In the genomic region with DNA sequence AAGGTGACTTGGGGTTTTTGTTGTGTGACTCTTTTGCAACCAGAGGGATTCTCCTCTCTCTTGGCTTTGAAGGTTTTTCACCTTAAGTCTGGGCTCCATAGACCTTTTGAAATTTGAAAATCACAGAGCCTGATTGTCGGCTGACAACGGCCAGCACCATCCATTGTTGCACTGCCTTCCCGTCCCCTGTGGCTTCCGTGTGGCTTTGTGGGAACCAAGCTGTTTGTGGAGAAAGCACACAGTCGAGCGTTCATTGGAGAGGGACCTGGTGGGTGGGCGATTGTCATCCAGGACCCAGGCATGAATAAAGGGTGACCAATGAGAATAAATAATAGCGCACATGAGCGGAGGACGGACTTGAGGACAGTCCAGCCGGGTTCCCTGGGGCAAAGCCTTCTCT, we compare ENCODE assay signal across 28 cellular contexts. TPM values are rescaled to one million over a fixed set of nuclear protein-coding genes. Genes with fewer than 3 reads are reported as not detected.
DNase-seq lines count a peak whose midpoint lies in the region; ATAC-seq, FAIRE-seq and TF ChIP-seq lines count a peak whose summit lies in the region.
"Had no signal": no experiment of that assay in that cellular context is flagged by ENCODE, and none has a peak within 500 bp of the region (broad histone marks: within the 10 kb centered on the region; RNA-seq: fewer than 3 reads in every experiment).

No MANE protein-coding gene starts in this region.

- no peak overlapping the region for H3K27ac ChIP-seq in K562 (ENCODE audit: extremely low read depth, low read depth, low read length)
- H3K27ac ChIP-seq in osteoblast (ENCODE audit: low read depth, low read length) = no peak overlapping the region
- no peak overlapping the region for H3K27ac ChIP-seq in upper lobe of right lung
- H3K27ac ChIP-seq: SJSA1 had no signal

- no peak overlapping the region for H3K9ac ChIP-seq in K562 (ENCODE audit: insufficient read depth in 1 of 2, low read depth in 2 of 2, low read length in 2 of 2)

- H3K36me3 Mint-ChIP-seq in activated T-cell treated with anti-CD3 and anti-CD28 coated beads, Interleukin-2, amount 50 U/mL, for 4 hours (ENCODE audit: insufficient read depth) = no peaks in the 10 kb centered on the region
- H3K36me3 Mint-ChIP-seq: CD4-positive, CD25-positive, alpha-beta regulatory T cell had no signal

- TF ChIP-seq RAD21 in K562 (CRISPR knock-in tag; conservative IDR thresholded peaks at IDR 0.05 in 1 of 2, IDR thresholded peaks at IDR 0.05 in 1 of 2) = no peak

- peak; percentile 6 for DNase-seq in activated effector memory CD4-positive, alpha-beta T cell treated with anti-CD3 and anti-CD28 coated beads, Interleukin-2, amount 50 U/mL, for 16 hours
- no peak for DNase-seq in activated effector memory CD4-positive, alpha-beta T cell treated with Interleukin-2 at 50 U/mL for 16 hours
- DNase-seq in K562 (ENCODE audit: extremely low read depth in 1 of 4, low spot score in 3 of 4) (no peak), osteoblast (ENCODE audit: insufficient read length, low spot score, missing footprints) (no peak), upper lobe of right lung (peak; percentile 15), activated T-cell treated with anti-CD3 and anti-CD28 coated beads for 4 hours (no peak)
- DNase-seq in activated T-cell treated with anti-CD3 and anti-CD28 coated beads, Interleukin-2, amount 50 U/mL, for 4 hours = no peak
- DNase-seq: 8988T; ACHN; BE2C; CD4-positive, CD25-positive, alpha-beta regulatory T cell; KBM-7; MV-4-11; NCI-H1105; NCI-H1436 treated with DMSO at 0.1 percent for 48 hours; NCI-H187 treated with DMSO at 0.1 percent for 48 hours; NCI-H2107; NCI-H524 treated with DMSO at 0.1 percent for 48 hours; NCI-H774; Right ventricle myocardium superior had no signal

- no peak overlapping the region for H3K4me3 Mint-ChIP-seq in activated T-cell treated with anti-CD3 and anti-CD28 coated beads, Interleukin-2, amount 50 U/mL, for 4 hours
- H3K4me3 Mint-ChIP-seq: CD4-positive, CD25-positive, alpha-beta regulatory T cell had no signal

- H3K4me1 ChIP-seq in K562 (replicated peaks in 1 of 2; ENCODE audit: control insufficient read depth in 2 of 2, insufficient read depth in 2 of 2, low read length in 2 of 2) = peaks cover 4 to 12% of the 10 kb centered on the region in 2 experiments; a peak in 2 of 5 replicates
- H3K4me1 ChIP-seq in osteoblast (ENCODE audit: insufficient read depth, low read length) = no peaks in the 10 kb centered on the region
- no peaks in the 10 kb centered on the region for H3K4me1 ChIP-seq in upper lobe of right lung
- H3K4me1 ChIP-seq: BE2C, SJSA1 had no signal

- H3K4me1 Mint-ChIP-seq in activated T-cell treated with anti-CD3 and anti-CD28 coated beads, Interleukin-2, amount 50 U/mL, for 4 hours (ENCODE audit: low read depth) = no peaks in the 10 kb centered on the region

- H3K27me3 Mint-ChIP-seq in activated T-cell treated with anti-CD3 and anti-CD28 coated beads, Interleukin-2, amount 50 U/mL, for 4 hours (ENCODE audit: low read depth) = peaks cover 20% of the 10 kb centered on the region

- TF ChIP-seq POLR2A in K562 (conservative IDR thresholded peaks at IDR 0.05) = no peak

- TF ChIP-seq CTCF in K562 (IDR thresholded peaks at IDR 0.05 in 2 of 3, conservative IDR thresholded peaks at IDR 0.05 in 1 of 3; ENCODE audit: insufficient read depth in 2 of 3, low read depth in 1 of 3, low read length in 3 of 3) = no peak
- TF ChIP-seq CTCF in osteoblast (IDR thresholded peaks at IDR 0.05; ENCODE audit: extremely low read depth, low read depth, low read length) = no peak
- no peak for TF ChIP-seq CTCF in upper lobe of right lung (IDR thresholded peaks at IDR 0.05)

- H3K4me2 ChIP-seq in K562 (ENCODE audit: insufficient read depth, low read length) (no peak overlapping the region), osteoblast (ENCODE audit: insufficient read depth, low read length) (no peak overlapping the region)

- intact Hi-C loops in K562 (cut with micrococcal nuclease) = loop anchor here (5.0 kb wide), 1 partner anchor 702 kb away; no protein-coding TSS in a partner anchor
- intact Hi-C loops in upper lobe of right lung (cut with DNase I) = no loop called here

- no peaks in the 10 kb centered on the region for H3K79me2 ChIP-seq in K562 (ENCODE audit: control insufficient read depth, insufficient read depth, low read length)
- no peaks in the 10 kb centered on the region for H3K79me2 ChIP-seq in osteoblast (ENCODE audit: insufficient read depth, low read length)

- no peaks in the 10 kb centered on the region for H3K36me3 ChIP-seq in K562 (ENCODE audit: control insufficient read depth, insufficient read depth, low read length)
- no peaks in the 10 kb centered on the region for H3K36me3 ChIP-seq in osteoblast (ENCODE audit: insufficient read depth, low read length)
- H3K36me3 ChIP-seq in upper lobe of right lung = no peaks in the 10 kb centered on the region
- H3K36me3 ChIP-seq: BE2C, SJSA1 had no signal

- WGBS in K562 (ENCODE audit: insufficient coverage, low coverage, missing lambda C conversion rate) = 10% methylated on average over 11 of the region's 11 CpGs

- in situ Hi-C loops in K562 (cut with MboI) = loop anchor here (5.0 to 25.0 kb wide), 2 partner anchors 112 to 712 kb away; a partner anchor contains a TSS

- H3K4me3 ChIP-seq in K562 (no peak overlapping the region), osteoblast (ENCODE audit: insufficient read depth, low read length) (no peak overlapping the region), upper lobe of right lung (no peak overlapping the region)
- H3K4me3 ChIP-seq: SJSA1 had no signal

- H3K27me3 ChIP-seq in K562 (ENCODE audit: control insufficient read depth in 2 of 2, insufficient read depth in 2 of 2, low read length in 2 of 2) (peaks cover 10 to 29% of the 10 kb centered on the region in 2 experiments), osteoblast (ENCODE audit: insufficient read depth, low read length) (peaks cover 34% of the 10 kb centered on the region), upper lobe of right lung (peaks cover 22% of the 10 kb centered on the region)
- H3K27me3 ChIP-seq: BE2C had no signal

- CTCF ChIA-PET in K562 (lab: Yijun Ruan, JAX; ENCODE audit: low intra/inter-chr PET ratio) = no interaction called here

- no peak for TF ChIP-seq EP300 in K562 (IDR thresholded peaks at IDR 0.05; ENCODE audit: low read length)

- no TSS peak for BruUV-seq in K562 (replicated peaks; lab: Mats Ljungman, UMichigan)

- 0 out of 2 replicates have a peak, but pooled peaks cover 3% of the 10 kb centered on the region for H4K20me1 ChIP-seq in K562 (replicated peaks; ENCODE audit: control insufficient read depth, insufficient read depth, low read length)
- H4K20me1 ChIP-seq in osteoblast (ENCODE audit: insufficient read depth, low read length) = no peaks in the 10 kb centered on the region

- no peaks in the 10 kb centered on the region for H3K9me1 ChIP-seq in K562 (ENCODE audit: control insufficient read depth, insufficient read depth, low read length)

- ATAC-seq in K562 (no peak; the same call in 2 of the 3 replicates), upper lobe of right lung (no peak), HG02885 (IDR thresholded peaks at IDR 0.05; ENCODE audit: poor library complexity, unreplicated experiment) (no peak)
- no peak for ATAC-seq in activated T-cell treated with anti-CD3 and anti-CD28 coated beads, Interleukin-2, amount 50 U/mL, for 4 hours

- no peak overlapping the region for H2AFZ ChIP-seq in K562 (ENCODE audit: low read depth, low read length)
- H2AFZ ChIP-seq in osteoblast (ENCODE audit: low read length) = peak overlapping the region; percentile 15

- POLR2A ChIA-PET in K562 (lab: Yijun Ruan, JAX) = interaction anchor here (0.7 kb wide), 1 partner anchor 29 kb away, joined by 3 read pairs; no protein-coding TSS in a partner anchor

- H3K9me3 Mint-ChIP-seq in activated T-cell treated with anti-CD3 and anti-CD28 coated beads, Interleukin-2, amount 50 U/mL, for 4 hours = no peaks in the 10 kb centered on the region

- H3K9me3 ChIP-seq in K562 (replicated peaks; ENCODE audit: control insufficient read depth, insufficient read depth, low read depth, low read length) (no peaks in the 10 kb centered on the region), osteoblast (ENCODE audit: low read depth, low read length) (no peaks in the 10 kb centered on the region), upper lobe of right lung (no peaks in the 10 kb centered on the region)
- H3K9me3 ChIP-seq: BE2C, SJSA1 had no signal

- FAIRE-seq in K562 (lab: Jason Lieb, UNC) = no peak
- FAIRE-seq: D721Med, GM19239 had no signal

RNA-seq across cellular contexts. Expression of a gene that starts 7.4 kb away (rescaled TPM):
- not detected in 2 replicates for total RNA-seq in K562 (2011; cell fraction: chromatin; rRNA removed; ENCODE audit: low replicate concordance)
- not detected in 2 replicates for total RNA-seq in K562 (2011; cell fraction: nucleolus; rRNA removed)
- not detected in 2 replicates for total RNA-seq in K562 (2011; cell fraction: nucleoplasm; rRNA removed)
- total RNA-seq in K562 (2014; rRNA removed) (not detected in 2 replicates), K562 (2014; rRNA removed; fragmentation: Illumina TruSeq; extraction: Trizol) (not detected in 2 replicates), K562 (2015; rRNA removed; fragmentation: Illumina TruSeq; extraction: Trizol) (not detected in 2 replicates), K562 (2021) (not detected in 2 replicates), osteoblast (not detected in 2 replicates), upper lobe of right lung (255 TPM)
- polyA plus RNA-seq in K562 (2011; rRNA removed) (not detected in 2 replicates), K562 (2014; fragmentation: Illumina TruSeq; extraction: Trizol) (not detected in 2 replicates), K562 (2014; fragmentation: Nextera tagmentation; extraction: Ambion mirVana) (not detected), K562 (2014; rRNA removed) (not detected in 2 replicates)
- polyA plus RNA-seq in K562 (2011; cell fraction: cytosol; rRNA removed) = not detected in 2 replicates
- polyA plus RNA-seq in K562 (2011; cell fraction: nucleus; rRNA removed) = not detected in 2 replicates
- polyA plus RNA-seq in K562 (2012) = not detected in 2 replicates
- polyA minus RNA-seq in K562 (2011; rRNA and poly(A)+ RNA removed) = not detected in 2 replicates
- polyA minus RNA-seq in K562 (2011; cell fraction: cytosol; rRNA and poly(A)+ RNA removed) = not detected in 2 replicates
- not detected in 2 replicates for polyA minus RNA-seq in K562 (2011; cell fraction: nucleus; rRNA and poly(A)+ RNA removed)
- not detected for total RNA-seq in activated T-cell treated with anti-CD3 and anti-CD28 coated beads, Interleukin-2, amount 50 U/mL, for 4 hours
- total RNA-seq: CD4-positive, CD25-positive, alpha-beta regulatory T cell; H4; HT-29; LHCN-M2; MCF 10A; SJSA1 had no signal
- polyA plus RNA-seq: CD4-positive, CD25-positive, alpha-beta regulatory T cell had no signal

RNA-seq across cellular contexts. Expression of a gene that starts 38.7 kb away (rescaled TPM):
- total RNA-seq in K562 (2011; cell fraction: chromatin; rRNA removed; ENCODE audit: low replicate concordance) = 345 and 988 TPM in 2 replicates
- 627 and 629 TPM in 2 replicates for total RNA-seq in K562 (2011; cell fraction: nucleolus; rRNA removed)
- total RNA-seq in K562 (2011; cell fraction: nucleoplasm; rRNA removed) = 447 and 454 TPM in 2 replicates
- 248 and 298 TPM in 2 replicates for total RNA-seq in K562 (2014; rRNA removed)
- total RNA-seq in K562 (2014; rRNA removed; fragmentation: Illumina TruSeq; extraction: Trizol) = 111 and 141 TPM in 2 replicates
- 140 and 152 TPM in 2 replicates for total RNA-seq in K562 (2015; rRNA removed; fragmentation: Illumina TruSeq; extraction: Trizol)
- total RNA-seq in K562 (2021) = 258 and 287 TPM in 2 replicates
- 278 and 317 TPM in 2 replicates for polyA plus RNA-seq in K562 (2011; rRNA removed)
- polyA plus RNA-seq in K562 (2011; cell fraction: cytosol; rRNA removed) = 213 and 315 TPM in 2 replicates
- polyA plus RNA-seq in K562 (2011; cell fraction: nucleus; rRNA removed) = 714 and 782 TPM in 2 replicates
- polyA plus RNA-seq in K562 (2012) = 183 and 269 TPM in 2 replicates
- polyA plus RNA-seq in K562 (2014; fragmentation: Illumina TruSeq; extraction: Trizol) = 295 and 322 TPM in 2 replicates
- 10 to 100 TPM; 11.2 to 34.9 TPM for polyA plus RNA-seq in K562 (2014; fragmentation: Nextera tagmentation; extraction: Ambion mirVana)
- polyA plus RNA-seq in K562 (2014; rRNA removed) = 216 and 223 TPM in 2 replicates
- polyA minus RNA-seq in K562 (2011; rRNA and poly(A)+ RNA removed) = 276 and 311 TPM in 2 replicates
- 198 and 207 TPM in 2 replicates for polyA minus RNA-seq in K562 (2011; cell fraction: cytosol; rRNA and poly(A)+ RNA removed)
- 413 and 539 TPM in 2 replicates for polyA minus RNA-seq in K562 (2011; cell fraction: nucleus; rRNA and poly(A)+ RNA removed)
- total RNA-seq in osteoblast = 41.5 and 43.1 TPM in 2 replicates
- total RNA-seq in upper lobe of right lung = 59.4 TPM
- 100 to 1,000 TPM; 206 to 236 (median 233) TPM for total RNA-seq in activated T-cell treated with anti-CD3 and anti-CD28 coated beads, Interleukin-2, amount 50 U/mL, for 4 hours

Comparison
In these comparisons a context has a peak if more than half of its experiments do, and no peak if none do; other contexts are left out.
1. DNase-seq: peak in activated effector memory CD4-positive, alpha-beta T cell treated with anti-CD3 and anti-CD28 coated beads, Interleukin-2, amount 50 U/mL, for 16 hours (single experiment) and upper lobe of right lung (single experiment); none in activated effector memory CD4-positive, alpha-beta T cell treated with Interleukin-2 at 50 U/mL for 16 hours (single experiment), K562 (0 of 4), osteoblast (single experiment), activated T-cell treated with anti-CD3 and anti-CD28 coated beads for 4 hours (single experiment) and activated T-cell treated with anti-CD3 and anti-CD28 coated beads, Interleukin-2, amount 50 U/mL, for 4 hours (single experiment).
2. RNA of a gene that starts 7.4 kb away (total RNA-seq): 255 TPM in upper lobe of right lung (single experiment); not detected in K562, not detected in osteoblast and not detected in activated T-cell treated with anti-CD3 and anti-CD28 coated beads, Interleukin-2, amount 50 U/mL, for 4 hours; every median in the first group is over 100 times any median in the second.